ENCODE assay signal across 11 cellular contexts in genomic region chr9:89154651-89155336, GRCh38. TPM values are rescaled to one million over a fixed set of nuclear protein-coding genes. Genes with fewer than 3 reads are reported as not detected.
DNase-seq lines count a peak whose midpoint lies in the region; ATAC-seq and TF ChIP-seq lines count a peak whose summit lies in the region.
"Had no signal": no experiment of that assay in that cellular context is flagged by ENCODE, and none has a peak within 500 bp of the region (broad histone marks: within the 10 kb centered on the region; RNA-seq: fewer than 3 reads in every experiment).

No MANE protein-coding gene starts in this region.

- H3K27ac ChIP-seq in CD4-positive, alpha-beta T cell (ENCODE audit: low read depth, low read length) = no peak overlapping the region
- peak overlapping the region; percentile 80 for H3K27ac ChIP-seq in mesenchymal stem cell (ENCODE audit: low read length, poor library complexity, severe bottlenecking)
- H3K27ac ChIP-seq in heart right ventricle = peak overlapping the region in 1 of 10 donors; percentile 51
- no peak overlapping the region for H3K27ac ChIP-seq in testis
- no peak overlapping the region for H3K27ac ChIP-seq in ascending aorta
- H3K27ac ChIP-seq: neutrophil, upper lobe of left lung had no signal

- CTCF ChIA-PET in CD4-positive, alpha-beta T cell (lab: Charles Lee) = no interaction called here

- peaks cover 21% of the 10 kb centered on the region for H3K79me1 ChIP-seq in mesenchymal stem cell (replicated peaks; ENCODE audit: low read length, poor library complexity, severe bottlenecking)

- peak overlapping the region; percentile 78 for H2BK15ac ChIP-seq in mesenchymal stem cell (ENCODE audit: low read depth, poor library complexity, severe bottlenecking)

- no peak for TF ChIP-seq POLR2A in testis (IDR thresholded peaks at IDR 0.05)

- peak overlapping the region; percentile 82 for H4K8ac ChIP-seq in mesenchymal stem cell (ENCODE audit: low read length)

- no peak overlapping the region for H3K4me3 Mint-ChIP-seq in CD4-positive, alpha-beta T cell

- H3K4me1 ChIP-seq in mesenchymal stem cell (ENCODE audit: control insufficient read depth, insufficient read depth, low read depth, low read length) (peaks cover 14% of the 10 kb centered on the region), heart right ventricle (peaks cover 0 to 21% (median 0%) of the 10 kb centered on the region in 9 donors), testis (no peaks in the 10 kb centered on the region), ascending aorta (no peaks in the 10 kb centered on the region)

- no peak for TF ChIP-seq CTCF in CD4-positive, alpha-beta T cell (IDR thresholded peaks at IDR 0.05)
- TF ChIP-seq CTCF in astrocyte of the cerebellum (IDR thresholded peaks at IDR 0.05; ENCODE audit: low read depth, low read length, missing control alignments) (no peak), heart right ventricle (IDR thresholded peaks at IDR 0.05) (no peak), testis (IDR thresholded peaks at IDR 0.05) (no peak), ascending aorta (IDR thresholded peaks at IDR 0.05) (no peak)

- H3K14ac ChIP-seq in mesenchymal stem cell (ENCODE audit: low read length in 2 of 2) = no peak overlapping the region

- peak overlapping the region; percentile 73 to 97 for H2BK12ac ChIP-seq in mesenchymal stem cell (ENCODE audit: low read length in 2 of 2)

- H3K27ac Mint-ChIP-seq in CD4-positive, alpha-beta T cell = no peak overlapping the region

- no peak for DNase-seq in CD4-positive, alpha-beta T cell
- DNase-seq in M059J (ENCODE audit: low read depth) = peak; percentile 94
- peak; percentile 87 for DNase-seq in astrocyte of the cerebellum (ENCODE audit: low read depth)
- DNase-seq in mesenchymal stem cell = peak; percentile 83
- no peak for DNase-seq in heart right ventricle
- no peak for DNase-seq in testis
- DNase-seq in ascending aorta (ENCODE audit: low spot score in 2 of 2) = no peak
- DNase-seq in NCI-H2029 treated with DMSO at 0.1 percent for 48 hours (lab: John Stamatoyannopoulos, UW) = no peak
- DNase-seq: upper lobe of left lung had no signal

- H3K18ac ChIP-seq in mesenchymal stem cell (ENCODE audit: low read depth in 1 of 2, low read length in 2 of 2) = peak overlapping the region; percentile 78 to 89

- H2BK5ac ChIP-seq in mesenchymal stem cell (ENCODE audit: low read depth, low read length, poor library complexity, severe bottlenecking) = no peak overlapping the region

- H2AK5ac ChIP-seq in mesenchymal stem cell (ENCODE audit: low read length, severe bottlenecking) = no peak overlapping the region

- no peaks in the 10 kb centered on the region for H3K9me3 Mint-ChIP-seq in CD4-positive, alpha-beta T cell

- H3K4me3 ChIP-seq in astrocyte of the cerebellum (ENCODE audit: low read depth, low read length) (no peak overlapping the region), mesenchymal stem cell (ENCODE audit: insufficient read depth in 1 of 2, low read depth in 1 of 2, low read length in 2 of 2) (no peak overlapping the region), heart right ventricle (no peak overlapping the region), testis (no peak overlapping the region), ascending aorta (no peak overlapping the region)
- H3K4me3 ChIP-seq: upper lobe of left lung had no signal

- in situ Hi-C loops in astrocyte of the cerebellum (cut with HindIII; ENCODE audit: low sequenced_read_pairs) = no loop called here

- no peak overlapping the region for H2AFZ ChIP-seq in mesenchymal stem cell (ENCODE audit: low read depth, low read length)

- no peak overlapping the region for H3K23ac ChIP-seq in mesenchymal stem cell (ENCODE audit: low read length in 2 of 2)

- H3K4me1 Mint-ChIP-seq in CD4-positive, alpha-beta T cell (ENCODE audit: low read depth) = peaks cover 7% of the 10 kb centered on the region

- peak overlapping the region; percentile 76 for H4K91ac ChIP-seq in mesenchymal stem cell (ENCODE audit: low read length)

- H3K27me3 ChIP-seq in CD4-positive, alpha-beta T cell (ENCODE audit: control insufficient read depth, insufficient read depth, low read length) = peaks cover 18% of the 10 kb centered on the region
- H3K27me3 ChIP-seq in mesenchymal stem cell (ENCODE audit: control insufficient read depth in 1 of 2, insufficient read depth in 1 of 2, low read length in 2 of 2) = no peaks in the 10 kb centered on the region
- H3K27me3 ChIP-seq in heart right ventricle = peaks cover 0 to 12% (median 0%) of the 10 kb centered on the region in 7 donors
- H3K27me3 ChIP-seq in testis = no peaks in the 10 kb centered on the region
- H3K27me3 ChIP-seq in ascending aorta = no peaks in the 10 kb centered on the region
- H3K27me3 ChIP-seq: upper lobe of left lung had no signal

- peak; percentile 52 for ATAC-seq in CD4-positive, alpha-beta T cell (ENCODE audit: poor library complexity)
- no peak for ATAC-seq in heart right ventricle

- peak overlapping the region; percentile 58 to 93 for H3K4ac ChIP-seq in mesenchymal stem cell (ENCODE audit: low read depth in 1 of 2, low read length in 2 of 2)

- H3K36me3 ChIP-seq in mesenchymal stem cell (ENCODE audit: control insufficient read depth in 1 of 2, insufficient read depth in 2 of 2, low read depth in 1 of 2, low read length in 2 of 2) (no peaks in the 10 kb centered on the region), heart right ventricle (no peaks in the 10 kb centered on the region), testis (ENCODE audit: low read depth, missing control alignments) (no peaks in the 10 kb centered on the region), ascending aorta (no peaks in the 10 kb centered on the region)
- H3K36me3 ChIP-seq: neutrophil, upper lobe of left lung had no signal

- no peaks in the 10 kb centered on the region for H3K36me3 Mint-ChIP-seq in CD4-positive, alpha-beta T cell (ENCODE audit: low read depth)

- H3K9ac ChIP-seq in mesenchymal stem cell (ENCODE audit: low read length) = peak overlapping the region; percentile 84

- H3K27me3 Mint-ChIP-seq in CD4-positive, alpha-beta T cell = peaks cover 61% of the 10 kb centered on the region

- no peak overlapping the region for H2BK120ac ChIP-seq in mesenchymal stem cell (ENCODE audit: low read depth, low read length)

- WGBS in mesenchymal stem cell = 78% methylated on average over 10 of the region's 14 CpGs
- 71 to 73% methylated on average over 14 of the region's 14 CpGs for WGBS in heart right ventricle, 2 donors
- WGBS in testis, 2 donors = 85 to 89% methylated on average over 14 of the region's 14 CpGs

- POLR2A ChIA-PET in CD4-positive, alpha-beta T cell (lab: Charles Lee) = interaction anchor here (0.5 kb wide), 1 partner anchor 19 kb away, joined by 3 read pairs; no protein-coding TSS in a partner anchor

- no peak overlapping the region for H3K4me2 ChIP-seq in mesenchymal stem cell (ENCODE audit: low read length, poor library complexity, severe bottlenecking)

- intact Hi-C loops in CD4-positive, alpha-beta T cell (cut with DNase I, micrococcal nuclease) = no loop called here
- intact Hi-C loops in heart right ventricle (cut with DNase I) (no loop called here), testis (cut with DNase I; ENCODE audit: low total_unique reads) (no loop called here), ascending aorta (cut with DNase I) (no loop called here)

- no peaks in the 10 kb centered on the region for H3K9me3 ChIP-seq in CD4-positive, alpha-beta T cell (ENCODE audit: control insufficient read depth, low read length)
- H3K9me3 ChIP-seq in mesenchymal stem cell (ENCODE audit: control insufficient read depth, low read length) (no peaks in the 10 kb centered on the region), heart right ventricle (peaks cover 0 to 4% (median 0%) of the 10 kb centered on the region in 11 donors), testis (no peaks in the 10 kb centered on the region), ascending aorta (no peaks in the 10 kb centered on the region)
- H3K9me3 ChIP-seq: neutrophil, upper lobe of left lung had no signal

RNA-seq across cellular contexts. Expression of gene SHC3, which starts 23.8 kb away (rescaled TPM):
- not detected for total RNA-seq in CD4-positive, alpha-beta T cell
- 1.2 and 3.2 TPM in 2 replicates for total RNA-seq in M059J (2014; rRNA removed; shearing (Covaris generic))
- polyA plus RNA-seq in mesenchymal stem cell (2013, experiment 1 of 2) = 3.0 TPM
- polyA plus RNA-seq in mesenchymal stem cell (2013, experiment 2 of 2) = 3.1 TPM
- total RNA-seq in heart right ventricle (under 1 TPM; 0.15 to 0.71 (median 0.33) TPM), testis (under 1 TPM; 0.37 to 0.87 TPM), ascending aorta (0.85 TPM)
- polyA plus RNA-seq in heart right ventricle (under 1 TPM; 0.29 to 0.68 TPM), testis (ENCODE audit: insufficient read depth, low read depth, low replicate concordance) (0.82 TPM)
- total RNA-seq: T-helper 1 cell treated with Interleukin-12 subunit alpha and Interleukin-12 subunit beta and Interleukin-4 antibody, amounts not matched to agents 30 ng/mL and 1 ng/mL, for 36 hours had no signal

Comparison
In these comparisons a context has a peak if more than half of its experiments do, and no peak if none do; other contexts are left out.
1. DNase-seq: peak in M059J (single experiment), astrocyte of the cerebellum (single experiment) and mesenchymal stem cell (single experiment); none in CD4-positive, alpha-beta T cell (0 of 10), heart right ventricle (0 of 2), testis (single experiment), ascending aorta (0 of 2) and NCI-H2029 treated with DMSO at 0.1 percent for 48 hours (single experiment).